ENCODE assay signal across 14 cellular contexts in genomic region chrX:129785160-129785947, GRCh38. TPM values are rescaled to one million over a fixed set of nuclear protein-coding genes. Genes with fewer than 3 reads are reported as not detected.
DNase-seq lines count a peak whose midpoint lies in the region; ATAC-seq and TF ChIP-seq lines count a peak whose summit lies in the region.
"Had no signal": no experiment of that assay in that cellular context is flagged by ENCODE, and none has a peak within 500 bp of the region (broad histone marks: within the 10 kb centered on the region; RNA-seq: fewer than 3 reads in every experiment).

No MANE protein-coding gene starts in this region.

- H3K27ac ChIP-seq in IMR-90 (ENCODE audit: insufficient read depth, low read length) (no peak overlapping the region), osteoblast (ENCODE audit: low read depth, low read length) (no peak overlapping the region), Peyer's patch (peak overlapping the region in 2 of 4 donors; percentile 35 to 72)

- dilution Hi-C loops in IMR-90 (cut with HindIII; ENCODE audit: low sequenced_read_pairs, unreplicated experiment), result no loop called here

- H2AK9ac ChIP-seq in IMR-90 (replicated peaks; ENCODE audit: low read depth, low read length, poor library complexity), result peak overlapping the region; percentile 28

- TF ChIP-seq POLR2A in IMR-90 (IDR thresholded peaks at IDR 0.05; ENCODE audit: low read depth, low read length) (no peak), Peyer's patch (IDR thresholded peaks at IDR 0.05) (no peak)

- H3K4me3 ChIP-seq in IMR-90 (ENCODE audit: insufficient read depth, low read depth, low read length) (no peak overlapping the region), osteoblast (ENCODE audit: insufficient read depth, low read length) (no peak overlapping the region), Peyer's patch (peak overlapping the region in 1 of 4 donors; percentile 9)
- H3K4me3 ChIP-seq: HAP-1, skin epidermis had no signal

- no peak overlapping the region for H3K18ac ChIP-seq in IMR-90 (ENCODE audit: low read depth, low read length)

- H3K27ac Mint-ChIP-seq in activated CD4-positive, alpha-beta T cell treated with anti-CD3 and anti-CD28 coated beads, Interleukin-2, amount 10 ng/mL, durations not matched to agents 24 days and 14 days, result peak overlapping the region; percentile 62
- peak overlapping the region; percentile 68 for H3K27ac Mint-ChIP-seq in activated T-helper 2 cell treated with anti-CD3 and anti-CD28 coated beads, Interferon-gamma antibody, Interleukin-2, Interleukin-4, amounts not matched to agents 10 μg/mL and 5 μg/mL and 100 μg/mL, durations not matched to agents 14 hours and 24 hours and 36 hours

- CTCF ChIA-PET in IMR-90 (lab: Yijun Ruan, JAX), result no interaction called here

- no peak overlapping the region for H4K5ac ChIP-seq in IMR-90 (ENCODE audit: low read depth, low read length)

- no peaks in the 10 kb centered on the region for H3K9me1 ChIP-seq in IMR-90 (ENCODE audit: insufficient read depth, low read length)

- ATAC-seq in IMR-90 (ENCODE audit: low read depth) (no peak), HG03520 (IDR thresholded peaks at IDR 0.05; ENCODE audit: unreplicated experiment) (no peak)

- H3K36me3 Mint-ChIP-seq in activated CD4-positive, alpha-beta T cell treated with anti-CD3 and anti-CD28 coated beads, Interleukin-2, amount 10 ng/mL, durations not matched to agents 24 days and 14 days (ENCODE audit: low read depth), result peaks cover 59% of the 10 kb centered on the region
- peaks cover 60% of the 10 kb centered on the region for H3K36me3 Mint-ChIP-seq in activated T-helper 2 cell treated with anti-CD3 and anti-CD28 coated beads, Interferon-gamma antibody, Interleukin-2, Interleukin-4, amounts not matched to agents 10 μg/mL and 5 μg/mL and 100 μg/mL, durations not matched to agents 14 hours and 24 hours and 36 hours (ENCODE audit: low read depth)

- no peak for TF ChIP-seq CTCF in IMR-90 (conservative IDR thresholded peaks at IDR 0.05; ENCODE audit: low read depth, low read length)
- no peak for TF ChIP-seq CTCF in osteoblast (IDR thresholded peaks at IDR 0.05; ENCODE audit: extremely low read depth, low read depth, low read length)
- TF ChIP-seq CTCF in Peyer's patch (IDR thresholded peaks at IDR 0.05), result no peak

- no peaks in the 10 kb centered on the region for H3K4me1 ChIP-seq in IMR-90 (ENCODE audit: control insufficient read depth, insufficient read depth, low read length)
- H3K4me1 ChIP-seq in osteoblast (ENCODE audit: insufficient read depth, low read length), result no peaks in the 10 kb centered on the region
- H3K4me1 ChIP-seq in Peyer's patch, result peaks cover 0 to 7% (median 0%) of the 10 kb centered on the region in 4 donors
- H3K4me1 ChIP-seq: HAP-1 had no signal

- in situ Hi-C loops in IMR-90 (cut with MboI; ENCODE audit: low sequenced_read_pairs), result no loop called here

- no peaks in the 10 kb centered on the region for H3K9me3 Mint-ChIP-seq in activated CD4-positive, alpha-beta T cell treated with anti-CD3 and anti-CD28 coated beads, Interleukin-2, amount 10 ng/mL, durations not matched to agents 24 days and 14 days
- H3K9me3 Mint-ChIP-seq in activated T-helper 2 cell treated with anti-CD3 and anti-CD28 coated beads, Interferon-gamma antibody, Interleukin-2, Interleukin-4, amounts not matched to agents 10 μg/mL and 5 μg/mL and 100 μg/mL, durations not matched to agents 14 hours and 24 hours and 36 hours, result no peaks in the 10 kb centered on the region

- peaks cover 18% of the 10 kb centered on the region for H3K27me3 ChIP-seq in IMR-90 (ENCODE audit: control insufficient read depth, insufficient read depth, low read length)
- H3K27me3 ChIP-seq in osteoblast (ENCODE audit: insufficient read depth, low read length), result no peaks in the 10 kb centered on the region
- H3K27me3 ChIP-seq in Peyer's patch, result no peaks in the 10 kb centered on the region

- no peak for TF ChIP-seq RAD21 in IMR-90 (IDR thresholded peaks at IDR 0.05; ENCODE audit: low read length)

- no peak overlapping the region for H3K23ac ChIP-seq in IMR-90 (ENCODE audit: low read depth, low read length)

- no peak overlapping the region for H3K14ac ChIP-seq in IMR-90 (replicated peaks; ENCODE audit: low read depth, low read length)

- H3K79me1 ChIP-seq in IMR-90 (ENCODE audit: low read depth in 1 of 2, low read length in 2 of 2), result no peaks in the 10 kb centered on the region

- no peaks in the 10 kb centered on the region for H3K27me3 Mint-ChIP-seq in activated CD4-positive, alpha-beta T cell treated with anti-CD3 and anti-CD28 coated beads, Interleukin-2, amount 10 ng/mL, durations not matched to agents 24 days and 14 days
- no peaks in the 10 kb centered on the region for H3K27me3 Mint-ChIP-seq in activated T-helper 2 cell treated with anti-CD3 and anti-CD28 coated beads, Interferon-gamma antibody, Interleukin-2, Interleukin-4, amounts not matched to agents 10 μg/mL and 5 μg/mL and 100 μg/mL, durations not matched to agents 14 hours and 24 hours and 36 hours (ENCODE audit: low read depth)

- peaks cover 44% of the 10 kb centered on the region for H3K4me1 Mint-ChIP-seq in activated CD4-positive, alpha-beta T cell treated with anti-CD3 and anti-CD28 coated beads, Interleukin-2, amount 10 ng/mL, durations not matched to agents 24 days and 14 days
- H3K4me1 Mint-ChIP-seq in activated T-helper 2 cell treated with anti-CD3 and anti-CD28 coated beads, Interferon-gamma antibody, Interleukin-2, Interleukin-4, amounts not matched to agents 10 μg/mL and 5 μg/mL and 100 μg/mL, durations not matched to agents 14 hours and 24 hours and 36 hours (ENCODE audit: low read depth), result peaks cover 50% of the 10 kb centered on the region

- H3K9me3 ChIP-seq in IMR-90 (ENCODE audit: control insufficient read depth, insufficient read depth, low read length), result no peaks in the 10 kb centered on the region
- no peaks in the 10 kb centered on the region for H3K9me3 ChIP-seq in osteoblast (ENCODE audit: low read depth, low read length)
- no peaks in the 10 kb centered on the region for H3K9me3 ChIP-seq in Peyer's patch
- H3K9me3 ChIP-seq: HAP-1 had no signal

- H2BK20ac ChIP-seq in IMR-90 (ENCODE audit: low read depth, low read length), result no peak overlapping the region

- H3K36me3 ChIP-seq in IMR-90 (ENCODE audit: control insufficient read depth, insufficient read depth, low read length) (no peaks in the 10 kb centered on the region), osteoblast (ENCODE audit: insufficient read depth, low read length) (no peaks in the 10 kb centered on the region), Peyer's patch (no peaks in the 10 kb centered on the region)
- H3K36me3 ChIP-seq: HAP-1 had no signal

- no peak overlapping the region for H2BK5ac ChIP-seq in IMR-90 (ENCODE audit: low read depth, low read length, poor library complexity, severe bottlenecking)

- no peak overlapping the region for H3K56ac ChIP-seq in IMR-90 (ENCODE audit: extremely low read depth, insufficient read depth, low read length)

- peak overlapping the region; percentile 75 for H3K4me3 Mint-ChIP-seq in activated CD4-positive, alpha-beta T cell treated with anti-CD3 and anti-CD28 coated beads, Interleukin-2, amount 10 ng/mL, durations not matched to agents 24 days and 14 days
- H3K4me3 Mint-ChIP-seq in activated T-helper 2 cell treated with anti-CD3 and anti-CD28 coated beads, Interferon-gamma antibody, Interleukin-2, Interleukin-4, amounts not matched to agents 10 μg/mL and 5 μg/mL and 100 μg/mL, durations not matched to agents 14 hours and 24 hours and 36 hours (ENCODE audit: low read depth), result peak overlapping the region; percentile 67

- H2AFZ ChIP-seq in IMR-90 (replicated peaks; ENCODE audit: low read length, poor library complexity) (no peak overlapping the region), osteoblast (ENCODE audit: low read length) (no peak overlapping the region)

- no peak overlapping the region for H4K91ac ChIP-seq in IMR-90 (ENCODE audit: insufficient read depth, low read depth, low read length)

- H4K20me1 ChIP-seq in IMR-90 (ENCODE audit: insufficient read depth, low read length) (no peaks in the 10 kb centered on the region; the same call in 1 of the 2 replicates), osteoblast (ENCODE audit: insufficient read depth, low read length) (no peaks in the 10 kb centered on the region)

- intact Hi-C loops in activated CD4-positive, alpha-beta T cell treated with anti-CD3 and anti-CD28 coated beads, Interleukin-2, amount 10 ng/mL, durations not matched to agents 24 days and 14 days (cut with micrococcal nuclease), result no loop called here
- intact Hi-C loops in IMR-90 (cut with micrococcal nuclease), result no loop called here
- intact Hi-C loops in activated T-helper 2 cell treated with anti-CD3 and anti-CD28 coated beads, Interferon-gamma antibody, Interleukin-2, Interleukin-4, amounts not matched to agents 10 μg/mL and 5 μg/mL and 100 μg/mL, durations not matched to agents 14 hours and 24 hours and 36 hours (cut with micrococcal nuclease), result no loop called here

- no TSS peak for BruUV-seq in IMR-90 (replicated peaks; lab: Mats Ljungman, UMichigan)

- no peak for DNase-seq in activated CD4-positive, alpha-beta T cell treated with anti-CD3 and anti-CD28 coated beads, Interleukin-2, amount 10 ng/mL, durations not matched to agents 24 days and 14 days
- DNase-seq in activated CD4-positive, alpha-beta T cell treated with anti-CD3 and anti-CD28 coated beads for 4 hours, result no peak
- DNase-seq in IMR-90, result no peak
- DNase-seq in activated T-helper 2 cell treated with anti-CD3 and anti-CD28 coated beads, Interferon-gamma antibody, Interleukin-2, Interleukin-4, amounts not matched to agents 10 μg/mL and 5 μg/mL and 100 μg/mL, durations not matched to agents 14 hours and 24 hours and 36 hours (ENCODE audit: low spot score), result no peak
- DNase-seq in osteoblast (ENCODE audit: insufficient read length, low spot score, missing footprints), result peak; percentile 36
- no peak for DNase-seq in middle frontal gyrus (ENCODE audit: extremely low spot score, low spot score)
- no peak for DNase-seq in Peyer's patch
- DNase-seq: NCI-H1092, trophoblast cell had no signal

- H2AK5ac ChIP-seq in IMR-90 (ENCODE audit: low read depth, low read length), result no peak overlapping the region

- POLR2A ChIA-PET in IMR-90 (lab: Charles Lee; ENCODE audit: unreplicated experiment), result no interaction called here

- H2BK15ac ChIP-seq in IMR-90 (ENCODE audit: low read depth, low read length), result no peak overlapping the region

- H3K4me2 ChIP-seq in IMR-90 (ENCODE audit: low read depth, low read length) (no peak overlapping the region), osteoblast (ENCODE audit: insufficient read depth, low read length) (no peak overlapping the region)

- no peak overlapping the region for H4K8ac ChIP-seq in IMR-90 (ENCODE audit: low read depth in 2 of 2, low read length in 2 of 2)

- WGBS in IMR-90 (ENCODE audit: extremely low coverage in 2 of 2, insufficient read length in 1 of 2), 2 experiments, result no CpG with 5 or more reads among the region's 11 CpGs

- no peak overlapping the region for H3K9ac ChIP-seq in IMR-90 (ENCODE audit: low read depth, low read length)

- no peaks in the 10 kb centered on the region for H3K79me2 ChIP-seq in osteoblast (ENCODE audit: insufficient read depth, low read length)

- H2BK120ac ChIP-seq in IMR-90 (ENCODE audit: low read depth, low read length), result no peak overlapping the region

- no peak overlapping the region for H3K4ac ChIP-seq in IMR-90 (ENCODE audit: low read depth, low read length)

RNA-seq across cellular contexts. Expression of gene SASH3, which starts 5.6 kb away (rescaled TPM):
- 115 and 116 TPM in 2 replicates for total RNA-seq in activated CD4-positive, alpha-beta T cell treated with anti-CD3 and anti-CD28 coated beads, Interleukin-2, amount 10 ng/mL, durations not matched to agents 24 days and 14 days
- total RNA-seq in IMR-90 (2012; rRNA removed) (not detected in 2 replicates), osteoblast (not detected in 2 replicates), Peyer's patch (10 to 100 TPM in 1 of 4 donors, 1 to 10 TPM in 3; 2.2 to 45.4 (median 7.7) TPM)
- not detected in 2 replicates for polyA plus RNA-seq in IMR-90 (2012; rRNA removed)
- polyA plus RNA-seq in IMR-90 (2012; cell fraction: cytosol; rRNA removed), result not detected in 2 replicates
- polyA plus RNA-seq in IMR-90 (2012; cell fraction: nucleus; rRNA removed; ENCODE audit: low replicate concordance), result not detected in 2 replicates
- 89.8 and 102 TPM in 2 replicates for total RNA-seq in activated T-helper 2 cell treated with anti-CD3 and anti-CD28 coated beads, Interferon-gamma antibody, Interleukin-2, Interleukin-4, amounts not matched to agents 10 μg/mL and 5 μg/mL and 100 μg/mL, durations not matched to agents 14 hours and 24 hours and 36 hours
- total RNA-seq: bronchial epithelial cell, Daoy had no signal

RNA-seq across cellular contexts. Expression of gene XPNPEP2, which starts 46.6 kb away (rescaled TPM):
- 0.24 and 0.28 TPM in 2 replicates for total RNA-seq in activated CD4-positive, alpha-beta T cell treated with anti-CD3 and anti-CD28 coated beads, Interleukin-2, amount 10 ng/mL, durations not matched to agents 24 days and 14 days
- total RNA-seq in IMR-90 (2012; rRNA removed) (under 0.01 TPM in 1 of 2 replicates, not detected in the other), osteoblast (not detected in 2 replicates), Peyer's patch (100 to 1,000 TPM in 3 of 4 donors, 1 to 10 TPM in 1; 5.8 to 875 (median 803) TPM)
- 0.07 TPM in 1 of 2 replicates, not detected in the other for polyA plus RNA-seq in IMR-90 (2012; rRNA removed)
- 0.03 TPM in 1 of 2 replicates, not detected in the other for polyA plus RNA-seq in IMR-90 (2012; cell fraction: cytosol; rRNA removed)
- polyA plus RNA-seq in IMR-90 (2012; cell fraction: nucleus; rRNA removed; ENCODE audit: low replicate concordance), result 0.03 TPM in 1 of 2 replicates, not detected in the other
- 0.11 and 0.16 TPM in 2 replicates for total RNA-seq in activated T-helper 2 cell treated with anti-CD3 and anti-CD28 coated beads, Interferon-gamma antibody, Interleukin-2, Interleukin-4, amounts not matched to agents 10 μg/mL and 5 μg/mL and 100 μg/mL, durations not matched to agents 14 hours and 24 hours and 36 hours
- total RNA-seq: bronchial epithelial cell, Daoy had no signal

RNA-seq across cellular contexts. Expression of gene ZDHHC9, which starts 58.3 kb away (rescaled TPM):
- 13.4 and 14.6 TPM in 2 replicates for total RNA-seq in activated CD4-positive, alpha-beta T cell treated with anti-CD3 and anti-CD28 coated beads, Interleukin-2, amount 10 ng/mL, durations not matched to agents 24 days and 14 days
- 14.2 and 17.7 TPM in 2 replicates for total RNA-seq in IMR-90 (2012; rRNA removed)
- polyA plus RNA-seq in IMR-90 (2012; rRNA removed), result 25.9 and 28.4 TPM in 2 replicates
- polyA plus RNA-seq in IMR-90 (2012; cell fraction: cytosol; rRNA removed), result 12.0 and 13.1 TPM in 2 replicates
- 10.4 and 23.2 TPM in 2 replicates for polyA plus RNA-seq in IMR-90 (2012; cell fraction: nucleus; rRNA removed; ENCODE audit: low replicate concordance)
- 13.0 and 13.9 TPM in 2 replicates for total RNA-seq in activated T-helper 2 cell treated with anti-CD3 and anti-CD28 coated beads, Interferon-gamma antibody, Interleukin-2, Interleukin-4, amounts not matched to agents 10 μg/mL and 5 μg/mL and 100 μg/mL, durations not matched to agents 14 hours and 24 hours and 36 hours
- 28.2 and 33.0 TPM in 2 replicates for total RNA-seq in osteoblast
- total RNA-seq in Peyer's patch, result 10 to 100 TPM; 16.5 to 78.3 (median 60.6) TPM
